13 cellular contexts compared by ENCODE assay signal in genomic region chr10:11894381-11895107, GRCh38.
"Had no signal": no experiment of that assay in that cellular context is flagged by ENCODE, and none has a peak within 500 bp of the region (broad histone marks: within the 10 kb centered on the region; RNA-seq: fewer than 3 reads in every experiment).

No MANE protein-coding gene starts in this region.

- H3K27me3 ChIP-seq: cardiac muscle cell, tibial nerve had no signal

- H3K36me3 ChIP-seq: cardiac muscle cell, left ventricle myocardium inferior, tibial nerve had no signal

- DNase-seq: activated B cell treated with CpG ODN at 0.5 μM for 24 hours; activated CD4-positive, alpha-beta T cell treated with anti-CD3 and anti-CD28 coated beads for 48 hours; activated CD8-positive, alpha-beta T cell treated with anti-CD3 and anti-CD28 coated beads for 36 hours; activated gamma-delta T cell; activated T-cell treated with anti-CD3 and anti-CD28 coated beads, Interleukin-2, amount 50 U/mL, for 72 hours; kidney; left ventricle myocardium inferior; retina had no signal

- H3K4me1 ChIP-seq: left ventricle myocardium inferior, tibial nerve had no signal

- ATAC-seq: activated CD8-positive, alpha-beta T cell treated with anti-CD3 and anti-CD28 coated beads for 36 hours; activated naive CD4-positive, alpha-beta T cell treated with anti-CD3 and anti-CD28 coated beads, Interleukin-2, amount 50 U/mL, for 72 hours; activated T-cell treated with anti-CD3 and anti-CD28 coated beads, Interleukin-2, amount 50 U/mL, for 72 hours; naive thymus-derived CD8-positive, alpha-beta T cell; stimulated activated effector memory CD8-positive, alpha-beta T cell treated with anti-CD3 and anti-CD28 coated beads, Interleukin-12 subunit alpha, Interleukin-12 subunit beta, amount 100 ng/mL, for 72 hours had no signal

- H3K36me3 Mint-ChIP-seq: activated naive CD4-positive, alpha-beta T cell treated with anti-CD3 and anti-CD28 coated beads, Interleukin-2, amount 50 U/mL, for 72 hours; naive thymus-derived CD8-positive, alpha-beta T cell; stimulated activated effector memory CD8-positive, alpha-beta T cell treated with anti-CD3 and anti-CD28 coated beads, Interleukin-12 subunit alpha, Interleukin-12 subunit beta, amount 100 ng/mL, for 72 hours had no signal

- H3K27ac Mint-ChIP-seq: activated B cell treated with CpG ODN at 0.5 μM for 24 hours; activated CD8-positive, alpha-beta T cell treated with anti-CD3 and anti-CD28 coated beads for 36 hours; activated naive CD4-positive, alpha-beta T cell treated with anti-CD3 and anti-CD28 coated beads, Interleukin-2, amount 50 U/mL, for 72 hours; activated T-cell treated with anti-CD3 and anti-CD28 coated beads, Interleukin-2, amount 50 U/mL, for 72 hours; stimulated activated effector memory CD8-positive, alpha-beta T cell treated with anti-CD3 and anti-CD28 coated beads, Interleukin-12 subunit alpha, Interleukin-12 subunit beta, amount 100 ng/mL, for 72 hours had no signal

- H3K4me3 ChIP-seq: cardiac muscle cell, left ventricle myocardium inferior, tibial nerve had no signal

- H3K9me3 Mint-ChIP-seq: activated B cell treated with CpG ODN at 0.5 μM for 24 hours; activated CD8-positive, alpha-beta T cell treated with anti-CD3 and anti-CD28 coated beads for 36 hours; activated naive CD4-positive, alpha-beta T cell treated with anti-CD3 and anti-CD28 coated beads, Interleukin-2, amount 50 U/mL, for 72 hours; activated T-cell treated with anti-CD3 and anti-CD28 coated beads, Interleukin-2, amount 50 U/mL, for 72 hours; naive thymus-derived CD8-positive, alpha-beta T cell; stimulated activated effector memory CD8-positive, alpha-beta T cell treated with anti-CD3 and anti-CD28 coated beads, Interleukin-12 subunit alpha, Interleukin-12 subunit beta, amount 100 ng/mL, for 72 hours had no signal

- H3K4me3 Mint-ChIP-seq: activated B cell treated with CpG ODN at 0.5 μM for 24 hours; activated CD8-positive, alpha-beta T cell treated with anti-CD3 and anti-CD28 coated beads for 36 hours; activated T-cell treated with anti-CD3 and anti-CD28 coated beads, Interleukin-2, amount 50 U/mL, for 72 hours; naive thymus-derived CD8-positive, alpha-beta T cell; stimulated activated effector memory CD8-positive, alpha-beta T cell treated with anti-CD3 and anti-CD28 coated beads, Interleukin-12 subunit alpha, Interleukin-12 subunit beta, amount 100 ng/mL, for 72 hours had no signal

- H3K27me3 Mint-ChIP-seq: activated B cell treated with CpG ODN at 0.5 μM for 24 hours; activated CD8-positive, alpha-beta T cell treated with anti-CD3 and anti-CD28 coated beads for 36 hours; naive thymus-derived CD8-positive, alpha-beta T cell had no signal

- H3K27ac ChIP-seq: cardiac muscle cell, left ventricle myocardium inferior, tibial nerve had no signal

- H3K4me1 Mint-ChIP-seq: activated B cell treated with CpG ODN at 0.5 μM for 24 hours; stimulated activated effector memory CD8-positive, alpha-beta T cell treated with anti-CD3 and anti-CD28 coated beads, Interleukin-12 subunit alpha, Interleukin-12 subunit beta, amount 100 ng/mL, for 72 hours had no signal
